19 cellular contexts compared by ENCODE assay signal in genomic region chr1:181155339-181155738, GRCh38.
DNase-seq lines count a peak whose midpoint lies in the region; ATAC-seq, FAIRE-seq and TF ChIP-seq lines count a peak whose summit lies in the region.
"Had no signal": no experiment of that assay in that cellular context is flagged by ENCODE, and none has a peak within 500 bp of the region (broad histone marks: within the 10 kb centered on the region; RNA-seq: fewer than 3 reads in every experiment).

No MANE protein-coding gene starts in this region.

- POLR2A ChIA-PET in HepG2 (lab: Yijun Ruan, JAX), result no interaction called here
- POLR2A ChIA-PET in CD8-positive, alpha-beta T cell (lab: Charles Lee), result interaction anchor here (1.4 kb wide), 1 partner anchor 133 kb away, joined by 3 read pairs; the partner anchor contains the start of gene STX6

- no peak for DNase-seq in HepG2 (ENCODE audit: low spot score)
- no peak for DNase-seq in right lobe of liver
- DNase-seq in amniotic epithelial cell (ENCODE audit: low read depth), result peak; percentile 39
- no peak for DNase-seq in gastrocnemius medialis
- no peak for DNase-seq in CD8-positive, alpha-beta T cell
- no peak for DNase-seq in HuH-7.5 (ENCODE audit: low spot score)
- DNase-seq: CD8-positive, alpha-beta memory T cell; COR-L47; DMS 273 treated with DMSO at 0.1 percent for 48 hours; DMS53; DND-41; EL; GM23248 had no signal

- H3K27ac ChIP-seq in HepG2 (ENCODE audit: extremely low read length, insufficient read depth, low read length), result no peak overlapping the region
- no peak overlapping the region for H3K27ac ChIP-seq in right lobe of liver
- peak overlapping the region in 3 of 4 donors; percentile 17 to 99 (median 97) for H3K27ac ChIP-seq in gastrocnemius medialis
- no peak overlapping the region for H3K27ac ChIP-seq in CD8-positive, alpha-beta T cell (ENCODE audit: low read depth, low read length)
- H3K27ac ChIP-seq: BLaER1 treated with 17β-estradiol and CSF1 and Interleukin-3, amounts not matched to agents 10 nM and 100 nM; GM23248; HL-60 had no signal

- intact Hi-C loops in HepG2 (cut with micrococcal nuclease; ENCODE audit: unreplicated experiment), result no loop called here
- intact Hi-C loops in right lobe of liver (cut with DNase I), result no loop called here
- intact Hi-C loops in gastrocnemius medialis (cut with DNase I; ENCODE audit: low total_unique reads), result no loop called here
- intact Hi-C loops in CD8-positive, alpha-beta T cell (cut with DNase I, micrococcal nuclease), result no loop called here

- no peak for TF ChIP-seq CTCF in HepG2 (CRISPR knock-in tag; IDR thresholded peaks at IDR 0.05)
- TF ChIP-seq CTCF in right lobe of liver (IDR thresholded peaks at IDR 0.05), result no peak
- TF ChIP-seq CTCF in gastrocnemius medialis (IDR thresholded peaks at IDR 0.05 in 4 of 5, conservative IDR thresholded peaks at IDR 0.05 in 1 of 5), result no peak
- TF ChIP-seq CTCF in CD8-positive, alpha-beta T cell (IDR thresholded peaks at IDR 0.05), result no peak

- H3K4me1 Mint-ChIP-seq in CD8-positive, alpha-beta T cell (ENCODE audit: low read depth), result peaks cover 49% of the 10 kb centered on the region

- no peaks in the 10 kb centered on the region for H3K27me3 Mint-ChIP-seq in CD8-positive, alpha-beta T cell (ENCODE audit: low read depth)
- H3K27me3 Mint-ChIP-seq: B cell; CD8-positive, alpha-beta memory T cell had no signal

- peaks cover 24% of the 10 kb centered on the region; the same call in 1 of the 2 replicates for H3K4me1 ChIP-seq in HepG2 (ENCODE audit: insufficient read depth, low read length)
- H3K4me1 ChIP-seq in right lobe of liver, result no peaks in the 10 kb centered on the region
- peaks cover 36 to 42% of the 10 kb centered on the region in 2 donors for H3K4me1 ChIP-seq in gastrocnemius medialis
- H3K4me1 ChIP-seq in CD8-positive, alpha-beta T cell (ENCODE audit: insufficient read depth, low read length), result peaks cover 48% of the 10 kb centered on the region
- H3K4me1 ChIP-seq: HAP-1 had no signal

- H3K9me3 ChIP-seq in HepG2 (ENCODE audit: low read length) (peaks cover 8% of the 10 kb centered on the region), right lobe of liver (no peaks in the 10 kb centered on the region), gastrocnemius medialis (no peaks in the 10 kb centered on the region)
- no peaks in the 10 kb centered on the region for H3K9me3 ChIP-seq in CD8-positive, alpha-beta T cell (ENCODE audit: low read length)
- H3K9me3 ChIP-seq: HAP-1 had no signal

- no peaks in the 10 kb centered on the region for H4K20me1 ChIP-seq in HepG2 (ENCODE audit: insufficient read depth, low read length)
- H4K20me1 ChIP-seq: BLaER1 treated with 17β-estradiol and CSF1 and Interleukin-3, amounts not matched to agents 10 nM and 100 nM had no signal

- FAIRE-seq in HepG2 (lab: Jason Lieb, UNC), result no peak
- FAIRE-seq: GM12891 had no signal

- no peak overlapping the region for H3K27ac Mint-ChIP-seq in CD8-positive, alpha-beta T cell
- H3K27ac Mint-ChIP-seq: B cell had no signal

- in situ Hi-C loops in HepG2 (cut with HindIII; ENCODE audit: extremely low pct_ligation_motif_present, low pct_unique_long_range_greater_than_20kb) (no loop called here), gastrocnemius medialis (cut with MboI; ENCODE audit: low sequenced_read_pairs in 4 of 4) (loop anchor here in 3 of 4 donors (10.0 to 25.0 kb wide), 3 partner anchors 268 to 643 kb away; partner anchors contain the start of gene ACBD6 (in 2 of the 3))

- BruUV-seq in HepG2 (replicated peaks; lab: Mats Ljungman, UMichigan), result no TSS peak

- 7% methylated on average over 2 of the region's 2 CpGs for whole genome bisulfite sequencing in HepG2 (ENCODE audit: low lambda C conversion rate)
- WGBS in right lobe of liver (ENCODE audit: insufficient coverage, low coverage, low lambda C conversion rate, missing lambda C conversion rate), result 79% methylated on average over 2 of the region's 2 CpGs

- H3K9me3 Mint-ChIP-seq in CD8-positive, alpha-beta T cell, result no peaks in the 10 kb centered on the region
- H3K9me3 Mint-ChIP-seq: CD8-positive, alpha-beta memory T cell had no signal

- ATAC-seq in HepG2 (no peak), right lobe of liver (no peak), gastrocnemius medialis (no peak), HG02885 (IDR thresholded peaks at IDR 0.05; ENCODE audit: poor library complexity, unreplicated experiment) (no peak)
- no peak for ATAC-seq in CD8-positive, alpha-beta T cell

- H3K36me3 ChIP-seq in HepG2 (replicated peaks in 1 of 2; ENCODE audit: control insufficient read depth in 1 of 2, insufficient read depth in 2 of 2, low read length in 2 of 2) (no peaks in the 10 kb centered on the region), right lobe of liver (no peaks in the 10 kb centered on the region), gastrocnemius medialis (no peaks in the 10 kb centered on the region)
- no peaks in the 10 kb centered on the region for H3K36me3 ChIP-seq in CD8-positive, alpha-beta T cell (ENCODE audit: insufficient read depth, low read length)
- H3K36me3 ChIP-seq: BLaER1 treated with 17β-estradiol and CSF1 and Interleukin-3, amounts not matched to agents 10 nM and 100 nM; HAP-1 had no signal

- TF ChIP-seq POLR2A in HepG2 (IDR thresholded peaks at IDR 0.05; ENCODE audit: insufficient read depth in 1 of 2, low read depth in 2 of 2, low read length in 2 of 2) (no peak), right lobe of liver (IDR thresholded peaks at IDR 0.05) (no peak), gastrocnemius medialis (IDR thresholded peaks at IDR 0.05) (no peak)

- no peak for TF ChIP-seq RAD21 in HepG2 (CRISPR knock-in tag; IDR thresholded peaks at IDR 0.05)

- H3K4me3 ChIP-seq in HepG2 (replicated peaks in 1 of 3; ENCODE audit: insufficient read depth in 1 of 3, low read depth in 2 of 3, low read length in 3 of 3) (no peak overlapping the region), right lobe of liver (no peak overlapping the region), gastrocnemius medialis (no peak overlapping the region)
- no peak overlapping the region for H3K4me3 ChIP-seq in CD8-positive, alpha-beta T cell (ENCODE audit: low read depth, low read length)
- H3K4me3 ChIP-seq: BLaER1 treated with 17β-estradiol and CSF1 and Interleukin-3, amounts not matched to agents 10 nM and 100 nM; GM23248; HAP-1 had no signal

- no peak overlapping the region for H3K9ac ChIP-seq in HepG2 (ENCODE audit: insufficient read depth, low read depth, low read length)
- H3K9ac ChIP-seq: BLaER1 treated with 17β-estradiol and CSF1 and Interleukin-3, amounts not matched to agents 10 nM and 100 nM; GM23248 had no signal

- no peaks in the 10 kb centered on the region for H3K36me3 Mint-ChIP-seq in CD8-positive, alpha-beta T cell
- H3K36me3 Mint-ChIP-seq: CD8-positive, alpha-beta memory T cell had no signal

- no peaks in the 10 kb centered on the region for H3K79me2 ChIP-seq in HepG2 (ENCODE audit: insufficient read depth, low read length)

- no peak overlapping the region for H3K4me2 ChIP-seq in HepG2 (ENCODE audit: low read depth, low read length)
- H3K4me2 ChIP-seq: BLaER1 treated with 17β-estradiol and CSF1 and Interleukin-3, amounts not matched to agents 10 nM and 100 nM had no signal

- H2AFZ ChIP-seq in HepG2 (ENCODE audit: low read length), result no peak overlapping the region
- H2AFZ ChIP-seq: GM23248 had no signal

- H3K27me3 ChIP-seq in HepG2 (ENCODE audit: control insufficient read depth in 1 of 2, insufficient read depth in 2 of 2, low read length in 2 of 2) (peaks cover 0 to 12% of the 10 kb centered on the region in 2 experiments; a peak in 2 of 5 replicates), right lobe of liver (no peaks in the 10 kb centered on the region), gastrocnemius medialis (no peaks in the 10 kb centered on the region)
- no peaks in the 10 kb centered on the region for H3K27me3 ChIP-seq in CD8-positive, alpha-beta T cell (ENCODE audit: insufficient read depth, low read length)

- no peak for TF ChIP-seq EP300 in HepG2 (IDR thresholded peaks at IDR 0.05; ENCODE audit: low read depth in 2 of 2, low read length in 2 of 2)
- TF ChIP-seq EP300 in HepG2 (CRISPR knock-in tag; IDR thresholded peaks at IDR 0.05; ENCODE audit: borderline replicate concordance), result no peak

- CTCF ChIA-PET in HepG2 (lab: Yijun Ruan, JAX; ENCODE audit: low intra/inter-chr PET ratio, low total read pairs), result no interaction called here
- CTCF ChIA-PET in CD8-positive, alpha-beta T cell (lab: Charles Lee), result interaction anchor here (1.9 to 21.7 kb wide), 3 partner anchors 9 to 639 kb away, joined by 5 to 333 read pairs (median 8); no protein-coding TSS in a partner anchor

- H3K4me3 Mint-ChIP-seq in CD8-positive, alpha-beta T cell, result no peak overlapping the region
- H3K4me3 Mint-ChIP-seq: B cell; CD8-positive, alpha-beta memory T cell had no signal

TF ChIP-seq in HepG2, 621 proteins besides CTCF, POLR2A, EP300 and RAD21:
- TF ChIP-seq, protein P1, sequence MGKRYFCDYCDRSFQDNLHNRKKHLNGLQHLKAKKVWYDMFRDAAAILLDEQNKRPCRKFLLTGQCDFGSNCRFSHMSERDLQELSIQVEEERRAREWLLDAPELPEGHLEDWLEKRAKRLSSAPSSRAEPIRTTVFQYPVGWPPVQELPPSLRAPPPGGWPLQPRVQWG (CRISPR knock-in tag; IDR thresholded peaks at IDR 0.05; ENCODE audit: borderline replicate concordance, low read depth), result no peak
- TF ChIP-seq SMC3 (IDR thresholded peaks at IDR 0.05; ENCODE audit: low read length) (no peak), SRF (IDR thresholded peaks at IDR 0.05; ENCODE audit: low read depth, low read length) (no peak), ZNF354B (CRISPR knock-in tag; IDR thresholded peaks at IDR 0.05) (no peak), POGK (CRISPR knock-in tag; conservative IDR thresholded peaks at IDR 0.05) (no peak), ATF7 (IDR thresholded peaks at IDR 0.05) (peak; percentile 73), ATF7 (CRISPR knock-in tag; IDR thresholded peaks at IDR 0.05) (no peak), ZNF776 (CRISPR knock-in tag; IDR thresholded peaks at IDR 0.05) (no peak)

Comparison
In these comparisons a context has a peak if more than half of its experiments do, and no peak if none do; other contexts are left out.
1. H3K27ac ChIP-seq: peak in gastrocnemius medialis (3 of 4); none in HepG2 (single experiment), right lobe of liver (0 of 3) and CD8-positive, alpha-beta T cell (single experiment).